In the genomic region with DNA sequence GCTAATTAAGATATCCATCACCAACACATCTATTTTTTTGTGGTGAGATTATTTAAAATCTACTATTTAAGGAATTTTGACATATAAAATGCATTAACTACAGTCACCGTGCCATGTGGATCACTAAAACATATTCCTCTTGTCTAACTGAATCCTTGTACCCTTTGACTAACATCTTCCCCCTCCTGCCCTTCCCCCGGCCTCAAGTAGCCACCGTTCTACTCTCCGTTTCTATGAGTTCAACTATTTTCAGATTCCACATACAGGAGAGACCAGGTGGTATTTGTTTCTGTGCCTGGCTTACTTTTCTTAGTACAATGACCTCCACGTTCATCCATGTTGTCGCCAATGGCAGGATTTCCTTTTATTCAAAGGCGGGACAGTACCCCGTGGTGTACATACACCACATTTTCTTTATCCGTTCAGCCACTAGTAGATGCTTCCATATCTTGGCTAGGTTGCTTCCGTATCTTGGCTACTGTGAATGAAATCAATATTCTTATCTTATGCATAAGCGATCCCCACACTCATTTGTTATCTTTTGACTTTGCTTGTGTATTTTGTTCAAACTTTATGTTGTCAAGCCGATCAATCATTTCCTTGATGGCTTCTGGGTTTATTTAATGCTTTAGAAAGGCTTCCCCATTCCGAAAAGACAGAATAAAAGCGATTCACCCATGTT, we compare ENCODE assay signal across 8 cellular contexts.
DNase-seq lines count a peak whose midpoint lies in the region; FAIRE-seq and TF ChIP-seq lines count a peak whose summit lies in the region.

No MANE protein-coding gene starts in this region.

- no peaks in the 10 kb centered on the region for H3K36me3 Mint-ChIP-seq in neural crest cell (ENCODE audit: low read depth)

- H3K4me1 Mint-ChIP-seq in neural crest cell, result peaks cover 21% of the 10 kb centered on the region

- TF ChIP-seq POLR2A in GM12892 (IDR thresholded peaks at IDR 0.05; ENCODE audit: low read depth, low read length), result no peak

- no peak overlapping the region for H3K27ac Mint-ChIP-seq in neural crest cell (ENCODE audit: unreplicated experiment)

- 0 out of 2 replicates have a peak overlapping the region, but pooled peaks have one; percentile 42 for H3K27ac ChIP-seq in BLaER1

- H3K4me2 ChIP-seq in BLaER1, result peak overlapping the region; percentile 98

- H3K36me3 ChIP-seq in BLaER1 (no peaks in the 10 kb centered on the region), NT2/D1 (ENCODE audit: insufficient read depth, insufficient read length, low read length) (no peaks in the 10 kb centered on the region)

- no peak for DNase-seq in NT2/D1 (ENCODE audit: low read depth, low spot score)
- no peak for DNase-seq in epithelial cell of proximal tubule (ENCODE audit: low read depth)
- DNase-seq in neural crest cell (ENCODE audit: low read depth, low spot score), result no peak
- DNase-seq in GM12892 (ENCODE audit: insufficient read length), result no peak
- no peak for DNase-seq in stimulated activated CD4-positive, alpha-beta T cell treated with anti-CD3 and anti-CD28 coated beads, Interleukin-12 subunit alpha, Interleukin-12 subunit beta, amount 100 ng/mL, for 4 hours
- DNase-seq in mucosa of gallbladder (ENCODE audit: low spot score), result no peak
- DNase-seq in COLO829 (ENCODE audit: low spot score), result no peak

- H3K9me3 Mint-ChIP-seq in neural crest cell, result no peaks in the 10 kb centered on the region

- H3K27me3 Mint-ChIP-seq in neural crest cell (ENCODE audit: low read depth), result peaks cover 28% of the 10 kb centered on the region

- H4K20me1 ChIP-seq in BLaER1, result no peaks in the 10 kb centered on the region

- TF ChIP-seq CTCF in epithelial cell of proximal tubule (conservative IDR thresholded peaks at IDR 0.05; ENCODE audit: low read depth, low read length) (no peak), neural crest cell (conservative IDR thresholded peaks at IDR 0.05) (no peak)

- FAIRE-seq in GM12892 (lab: Jason Lieb, UNC), result no peak

- peak overlapping the region; percentile 33 for H3K4me3 Mint-ChIP-seq in neural crest cell

- H3K27me3 ChIP-seq in BLaER1 (peaks cover 22% of the 10 kb centered on the region), NT2/D1 (ENCODE audit: insufficient read depth, insufficient read length) (peaks cover 15% of the 10 kb centered on the region)

- peak overlapping the region; percentile 74 for H3K9ac ChIP-seq in BLaER1
- peak overlapping the region; percentile 61 for H3K9ac ChIP-seq in NT2/D1 (ENCODE audit: insufficient read length, low read depth)

- H3K4me1 ChIP-seq in BLaER1 (peaks cover 43% of the 10 kb centered on the region), NT2/D1 (ENCODE audit: insufficient read depth, insufficient read length) (peaks cover 1% of the 10 kb centered on the region)

- peak overlapping the region; percentile 68 for H3K4me3 ChIP-seq in BLaER1
- H3K4me3 ChIP-seq in NT2/D1 (ENCODE audit: insufficient read length, low read depth), result peak overlapping the region; percentile 34
- H3K4me3 ChIP-seq in epithelial cell of proximal tubule (ENCODE audit: low read depth, low read length), result peak overlapping the region; percentile 62

- H3K9me3 ChIP-seq in BLaER1 (no peaks in the 10 kb centered on the region), NT2/D1 (ENCODE audit: insufficient read depth, low read length) (peaks cover 3% of the 10 kb centered on the region; the same call in 1 of the 2 replicates)
